8 cellular contexts compared by ENCODE assay signal in the genomic region with DNA sequence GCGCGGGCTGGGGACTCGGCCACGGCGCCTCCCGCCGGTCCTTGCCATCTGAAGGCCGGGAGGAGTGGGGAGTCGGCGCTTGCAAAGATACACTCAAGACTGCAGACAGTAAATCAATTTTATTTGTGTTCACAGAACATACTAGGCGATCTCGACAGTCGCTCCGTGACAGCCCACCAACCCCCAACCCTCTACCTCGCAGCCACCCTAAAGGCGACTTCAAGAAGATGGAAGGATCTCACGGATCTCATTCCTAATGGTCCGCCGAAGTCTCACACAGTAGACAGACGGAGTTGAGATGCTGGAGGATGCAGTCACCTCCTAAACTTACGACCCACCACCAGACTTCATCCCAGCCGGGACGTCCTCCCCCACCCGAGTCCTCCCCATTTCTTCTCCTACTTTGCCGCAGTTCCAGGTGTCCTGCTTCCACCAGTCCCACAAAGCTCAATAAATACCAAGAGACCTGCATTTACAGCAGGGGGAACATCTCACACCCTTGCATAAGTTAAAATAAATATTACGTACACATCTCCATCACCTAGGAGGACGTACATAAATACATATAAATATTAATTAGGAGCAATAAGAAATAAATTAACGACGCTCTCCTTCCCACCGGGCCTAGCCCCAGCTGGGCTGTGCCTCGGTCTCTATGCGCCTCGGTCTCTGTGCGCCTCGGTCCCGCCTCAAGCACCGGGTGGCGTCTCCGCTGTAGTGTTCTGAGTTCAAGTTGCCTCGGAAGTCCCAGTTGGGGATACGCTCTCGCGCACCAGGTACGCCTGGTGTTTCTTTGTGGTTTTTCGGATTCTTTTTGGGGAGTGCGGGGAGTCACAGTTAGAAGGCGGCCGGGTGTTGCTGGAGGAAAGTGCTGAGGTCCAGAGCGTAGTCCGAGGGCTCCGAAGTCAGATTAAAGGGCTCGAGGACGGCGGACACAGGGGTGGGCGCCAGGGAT. TPM values are rescaled to one million over a fixed set of nuclear protein-coding genes. Genes with fewer than 3 reads are reported as not detected.
A peak's percentile ranks its signal among the peaks of the same experiment; 100 is the strongest.
DNase-seq lines count a peak whose midpoint lies in the region; ATAC-seq and TF ChIP-seq lines count a peak whose summit lies in the region.

No MANE protein-coding gene starts in this region.

- H3K4me3 ChIP-seq in GM12864 (ENCODE audit: low read depth, low read length): peak overlapping the region; percentile 85
- peak overlapping the region; percentile 97 for H3K4me3 ChIP-seq in epithelial cell of esophagus (ENCODE audit: low read length)
- peak overlapping the region; percentile 85 for H3K4me3 ChIP-seq in naive thymus-derived CD4-positive, alpha-beta T cell (ENCODE audit: low read length)

- ATAC-seq in HG03066 (IDR thresholded peaks at IDR 0.05; ENCODE audit: low read depth, unreplicated experiment) (peak; percentile 13), activated B cell treated with CpG ODN at 0.5 μM for 24 hours (ENCODE audit: low read depth) (peak; percentile 32)
- ATAC-seq in naive thymus-derived CD4-positive, alpha-beta T cell: no peak

- TF ChIP-seq CTCF in GM12864 (IDR thresholded peaks at IDR 0.05; ENCODE audit: low read depth, low read length, missing control alignments) (no peak), activated B cell treated with CpG ODN at 0.5 μM for 24 hours (IDR thresholded peaks at IDR 0.05) (no peak), epithelial cell of esophagus (IDR thresholded peaks at IDR 0.05; ENCODE audit: insufficient read depth, low read depth, low read length, missing control alignments) (no peak)

- peak overlapping the region; percentile 89 for H3K4me3 Mint-ChIP-seq in activated B cell treated with CpG ODN at 0.5 μM for 24 hours
- peak overlapping the region; percentile 84 to 100 (median 93) for H3K4me3 Mint-ChIP-seq in naive thymus-derived CD4-positive, alpha-beta T cell

- H3K36me3 Mint-ChIP-seq in activated B cell treated with CpG ODN at 0.5 μM for 24 hours (ENCODE audit: low read depth): peaks cover 29% of the 10 kb centered on the region
- peaks cover 5 to 49% (median 8%) of the 10 kb centered on the region in 5 donors for H3K36me3 Mint-ChIP-seq in naive thymus-derived CD4-positive, alpha-beta T cell

- no peaks in the 10 kb centered on the region for H3K27me3 Mint-ChIP-seq in activated B cell treated with CpG ODN at 0.5 μM for 24 hours
- no peaks in the 10 kb centered on the region for H3K27me3 Mint-ChIP-seq in naive thymus-derived CD4-positive, alpha-beta T cell

- H3K27me3 ChIP-seq in naive thymus-derived CD4-positive, alpha-beta T cell (ENCODE audit: control insufficient read depth in 2 of 2, insufficient read depth in 2 of 2, low read length in 2 of 2): no peaks in the 10 kb centered on the region

- peak overlapping the region; percentile 83 for H3K27ac ChIP-seq in naive thymus-derived CD4-positive, alpha-beta T cell (ENCODE audit: low read depth, low read length)

- H3K27ac Mint-ChIP-seq in activated B cell treated with CpG ODN at 0.5 μM for 24 hours: peak overlapping the region; percentile 62
- peak overlapping the region; percentile 84 to 98 (median 92) for H3K27ac Mint-ChIP-seq in naive thymus-derived CD4-positive, alpha-beta T cell

- H3K9me3 Mint-ChIP-seq in activated B cell treated with CpG ODN at 0.5 μM for 24 hours: no peaks in the 10 kb centered on the region
- H3K9me3 Mint-ChIP-seq in naive thymus-derived CD4-positive, alpha-beta T cell: peaks cover 0 to 1% (median 0%) of the 10 kb centered on the region in 11 donors

- intact Hi-C loops in activated B cell treated with CpG ODN at 0.5 μM for 24 hours (cut with micrococcal nuclease): loop anchor here (1.0 to 5.0 kb wide), 7 partner anchors 23 to 343 kb away; a partner anchor contains a TSS
- intact Hi-C loops in naive thymus-derived CD4-positive, alpha-beta T cell (cut with micrococcal nuclease): loop anchor here (1.0 to 10.0 kb wide), 13 partner anchors 13 to 419 kb away; a partner anchor contains a TSS

- no peaks in the 10 kb centered on the region for H3K9me3 ChIP-seq in naive thymus-derived CD4-positive, alpha-beta T cell (ENCODE audit: control insufficient read depth in 2 of 3, low read length in 3 of 3)

- CTCF ChIA-PET in activated B cell treated with CpG ODN at 0.5 μM for 24 hours (lab: Charles Lee): interaction anchor here (0.7 to 1.2 kb wide), 3 partner anchors 22 to 85 kb away, joined by 4 to 5 read pairs (median 4); no protein-coding TSS in a partner anchor
- CTCF ChIA-PET in naive thymus-derived CD4-positive, alpha-beta T cell (lab: Charles Lee): interaction anchor here (0.6 to 1.5 kb wide), 3 partner anchors 48 to 340 kb away, joined by 4 to 6 read pairs (median 5); no protein-coding TSS in a partner anchor

- peaks cover 0 to 11% (median 7%) of the 10 kb centered on the region in 3 experiments for H3K36me3 ChIP-seq in naive thymus-derived CD4-positive, alpha-beta T cell (ENCODE audit: control insufficient read depth in 2 of 3, insufficient read depth in 3 of 3, low read length in 3 of 3)

- DNase-seq in GM12864 (ENCODE audit: low read depth): no peak
- no peak for DNase-seq in activated B cell treated with CpG ODN at 0.5 μM for 24 hours
- DNase-seq in epithelial cell of esophagus (ENCODE audit: low read depth): peak; percentile 33
- DNase-seq in naive thymus-derived CD4-positive, alpha-beta T cell: peak in 5 of 9 donors; percentile 17 to 55 (median 44)
- DNase-seq in GDM1 (lab: John Stamatoyannopoulos, UW): no peak
- DNase-seq in cerebellar cortex (ENCODE audit: low spot score): no peak
- no peak for DNase-seq in KG1 (lab: John Stamatoyannopoulos, UW)

- POLR2A ChIA-PET in activated B cell treated with CpG ODN at 0.5 μM for 24 hours (lab: Charles Lee): interaction anchor here (1.0 kb wide), 2 partner anchors 16 to 22 kb away, joined by 4 read pairs; no protein-coding TSS in a partner anchor
- POLR2A ChIA-PET in naive thymus-derived CD4-positive, alpha-beta T cell (lab: Charles Lee): interaction anchor here (0.6 to 2.1 kb wide), 11 partner anchors 9 to 150 kb away, joined by 3 to 15 read pairs (median 4); a partner anchor contains a TSS

- H3K4me1 Mint-ChIP-seq in activated B cell treated with CpG ODN at 0.5 μM for 24 hours: peaks cover 29% of the 10 kb centered on the region
- peaks cover 48 to 77% (median 62%) of the 10 kb centered on the region in 7 donors for H3K4me1 Mint-ChIP-seq in naive thymus-derived CD4-positive, alpha-beta T cell

- H3K4me1 ChIP-seq in naive thymus-derived CD4-positive, alpha-beta T cell (ENCODE audit: control insufficient read depth in 2 of 2, insufficient read depth in 2 of 2, low read length in 2 of 2): peaks cover 20 to 26% of the 10 kb centered on the region in 2 donors

RNA-seq across cellular contexts. Expression of a gene that starts 0.9 kb away (rescaled TPM):
- 49.1 and 52.0 TPM in 2 replicates for total RNA-seq in activated B cell treated with CpG ODN at 0.5 μM for 24 hours
- 100 to 1,000 TPM in 1 of 5 experiments, 10 to 100 TPM in 4; 59.4 to 204 (median 81.3) TPM for total RNA-seq in naive thymus-derived CD4-positive, alpha-beta T cell
- 100 to 1,000 TPM; 107 to 132 TPM for polyA plus RNA-seq in naive thymus-derived CD4-positive, alpha-beta T cell

RNA-seq across cellular contexts. Expression of a gene that starts 1.0 kb away (rescaled TPM):
- 3.0 and 3.3 TPM in 2 replicates for total RNA-seq in activated B cell treated with CpG ODN at 0.5 μM for 24 hours
- total RNA-seq in naive thymus-derived CD4-positive, alpha-beta T cell: 10 to 100 TPM; 10.8 to 69.9 (median 26.7) TPM
- 1 to 10 TPM; 2.2 to 2.8 TPM for polyA plus RNA-seq in naive thymus-derived CD4-positive, alpha-beta T cell

RNA-seq across cellular contexts. Expression of a gene that starts 23.2 kb away (rescaled TPM):
- total RNA-seq in activated B cell treated with CpG ODN at 0.5 μM for 24 hours: 700 and 725 TPM in 2 replicates
- total RNA-seq in naive thymus-derived CD4-positive, alpha-beta T cell: 100 to 1,000 TPM in 4 of 5 experiments, 10 to 100 TPM in 1; 86.7 to 930 (median 242) TPM
- polyA plus RNA-seq in naive thymus-derived CD4-positive, alpha-beta T cell: 100 to 1,000 TPM; 107 to 151 TPM

RNA-seq across cellular contexts. Expression of a gene that starts 26.3 kb away (rescaled TPM):
- 62.4 and 65.6 TPM in 2 replicates for total RNA-seq in activated B cell treated with CpG ODN at 0.5 μM for 24 hours
- 10 to 100 TPM; 40.3 to 78.9 (median 62.0) TPM for total RNA-seq in naive thymus-derived CD4-positive, alpha-beta T cell
- 10 to 100 TPM in 1 of 2 donors, 1 to 10 TPM in 1; 4.5 to 11.0 TPM for polyA plus RNA-seq in naive thymus-derived CD4-positive, alpha-beta T cell

RNA-seq across cellular contexts. Expression of a gene that starts 52.6 kb away (rescaled TPM):
- total RNA-seq in activated B cell treated with CpG ODN at 0.5 μM for 24 hours: 17.4 and 17.8 TPM in 2 replicates
- total RNA-seq in naive thymus-derived CD4-positive, alpha-beta T cell: 10 to 100 TPM in 1 of 5 experiments, 1 to 10 TPM in 4; 2.3 to 29.4 (median 3.1) TPM
- 1 to 10 TPM; 7.2 to 7.6 TPM for polyA plus RNA-seq in naive thymus-derived CD4-positive, alpha-beta T cell

Comparison
In these comparisons a context has a peak if more than half of its experiments do, and no peak if none do; other contexts are left out.
1. DNase-seq: peak in epithelial cell of esophagus (single experiment) and naive thymus-derived CD4-positive, alpha-beta T cell (5 of 9); none in GM12864 (single experiment), activated B cell treated with CpG ODN at 0.5 μM for 24 hours (single experiment), GDM1 (single experiment), cerebellar cortex (single experiment) and KG1 (single experiment).
2. Peak in every context shown above with its lines, with median percentiles within 50 percentile points of each other: H3K4me3 ChIP-seq.